8 cellular contexts compared by ENCODE assay signal in the genomic region with DNA sequence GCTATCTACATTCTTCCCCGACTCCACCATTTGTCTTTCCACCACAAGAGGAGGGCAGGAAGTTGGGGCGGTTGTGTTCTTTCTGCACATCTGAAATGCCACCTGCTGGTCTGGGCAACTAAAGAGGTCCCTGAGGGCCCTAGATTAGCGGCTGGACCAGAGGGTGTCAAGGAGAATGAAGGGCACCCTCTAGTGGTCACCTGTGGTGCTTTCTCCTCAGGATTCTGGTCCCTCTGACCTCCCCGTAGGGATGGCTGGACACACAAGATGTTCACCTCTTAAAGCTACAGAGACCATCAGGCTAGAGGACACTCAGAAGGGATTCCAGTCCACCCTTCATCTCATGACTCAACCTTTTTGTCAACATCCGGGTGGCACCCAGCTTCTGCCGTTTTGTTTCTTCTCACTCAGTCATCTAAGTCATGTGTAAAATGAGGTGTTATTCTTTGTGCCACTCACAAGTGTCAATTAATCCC.
DNase-seq lines count a peak whose midpoint lies in the region; ATAC-seq, FAIRE-seq and TF ChIP-seq lines count a peak whose summit lies in the region.

No MANE protein-coding gene starts in this region.

- peak overlapping the region; percentile 25 for H3K4me3 Mint-ChIP-seq in stimulated activated memory B cell treated with anti-CD40 and anti-IgM and Interleukin-4, amounts not matched to agents 10 μg/mL and 1 μg/mL and 100 μg/mL, for 72 hours

- H3K4me1 Mint-ChIP-seq in stimulated activated memory B cell treated with anti-CD40 and anti-IgM and Interleukin-4, amounts not matched to agents 10 μg/mL and 1 μg/mL and 100 μg/mL, for 72 hours: peaks cover 78% of the 10 kb centered on the region

- in situ Hi-C loops in astrocyte of the spinal cord (cut with HindIII; ENCODE audit: low sequenced_read_pairs): no loop called here

- TF ChIP-seq CTCF in HL-60 (IDR thresholded peaks at IDR 0.05; ENCODE audit: insufficient read depth, low read length): peak; percentile 18
- peak; percentile 65 for TF ChIP-seq CTCF in astrocyte of the spinal cord (IDR thresholded peaks at IDR 0.05; ENCODE audit: low read depth, low read length)

- ATAC-seq in stimulated activated memory B cell treated with anti-CD40 and anti-IgM and Interleukin-4, amounts not matched to agents 10 μg/mL and 1 μg/mL and 100 μg/mL, for 72 hours: peak; percentile 46

- peaks cover 37% of the 10 kb centered on the region for H3K36me3 Mint-ChIP-seq in stimulated activated memory B cell treated with anti-CD40 and anti-IgM and Interleukin-4, amounts not matched to agents 10 μg/mL and 1 μg/mL and 100 μg/mL, for 72 hours

- no peaks in the 10 kb centered on the region for H3K27me3 ChIP-seq in HL-60 (ENCODE audit: insufficient read depth, poor library complexity, severe bottlenecking)

- peaks cover 11% of the 10 kb centered on the region for H3K9me3 Mint-ChIP-seq in stimulated activated memory B cell treated with anti-CD40 and anti-IgM and Interleukin-4, amounts not matched to agents 10 μg/mL and 1 μg/mL and 100 μg/mL, for 72 hours

- H3K27me3 Mint-ChIP-seq in stimulated activated memory B cell treated with anti-CD40 and anti-IgM and Interleukin-4, amounts not matched to agents 10 μg/mL and 1 μg/mL and 100 μg/mL, for 72 hours: no peaks in the 10 kb centered on the region

- peak overlapping the region; percentile 99 for H3K27ac Mint-ChIP-seq in stimulated activated memory B cell treated with anti-CD40 and anti-IgM and Interleukin-4, amounts not matched to agents 10 μg/mL and 1 μg/mL and 100 μg/mL, for 72 hours

- no peak for FAIRE-seq in RCC 7860 (lab: Jason Lieb, UNC)

- H3K4me3 ChIP-seq in HL-60 (replicated peaks; ENCODE audit: insufficient read depth, low read length) (no peak overlapping the region), astrocyte of the spinal cord (ENCODE audit: low read depth, low read length) (no peak overlapping the region)

- no peak overlapping the region for H3K27ac ChIP-seq in HL-60 (replicated peaks)

- DNase-seq in NCI-H510A treated with DMSO at 0.1 percent for 48 hours (lab: John Stamatoyannopoulos, UW) (peak; percentile 22), NCI-H510A (lab: John Stamatoyannopoulos, UW) (no peak), HL-60 (ENCODE audit: low read depth in 1 of 2, low spot score in 1 of 2) (peak in 1 of 2 experiments; percentile 58), RCC 7860 (ENCODE audit: low spot score) (peak; percentile 49), astrocyte of the spinal cord (ENCODE audit: low read depth, low spot score) (peak; percentile 36), kidney tubule cell (ENCODE audit: low spot score) (peak; percentile 73), NCI-H1436 (lab: John Stamatoyannopoulos, UW) (no peak)

Comparison
In these comparisons a context has a peak if more than half of its experiments do, and no peak if none do; other contexts are left out.
1. DNase-seq: peak in NCI-H510A treated with DMSO at 0.1 percent for 48 hours (single experiment), RCC 7860 (single experiment), astrocyte of the spinal cord (single experiment) and kidney tubule cell (single experiment); none in NCI-H510A (single experiment) and NCI-H1436 (single experiment).